8 cellular contexts compared by ENCODE assay signal in the genomic region with DNA sequence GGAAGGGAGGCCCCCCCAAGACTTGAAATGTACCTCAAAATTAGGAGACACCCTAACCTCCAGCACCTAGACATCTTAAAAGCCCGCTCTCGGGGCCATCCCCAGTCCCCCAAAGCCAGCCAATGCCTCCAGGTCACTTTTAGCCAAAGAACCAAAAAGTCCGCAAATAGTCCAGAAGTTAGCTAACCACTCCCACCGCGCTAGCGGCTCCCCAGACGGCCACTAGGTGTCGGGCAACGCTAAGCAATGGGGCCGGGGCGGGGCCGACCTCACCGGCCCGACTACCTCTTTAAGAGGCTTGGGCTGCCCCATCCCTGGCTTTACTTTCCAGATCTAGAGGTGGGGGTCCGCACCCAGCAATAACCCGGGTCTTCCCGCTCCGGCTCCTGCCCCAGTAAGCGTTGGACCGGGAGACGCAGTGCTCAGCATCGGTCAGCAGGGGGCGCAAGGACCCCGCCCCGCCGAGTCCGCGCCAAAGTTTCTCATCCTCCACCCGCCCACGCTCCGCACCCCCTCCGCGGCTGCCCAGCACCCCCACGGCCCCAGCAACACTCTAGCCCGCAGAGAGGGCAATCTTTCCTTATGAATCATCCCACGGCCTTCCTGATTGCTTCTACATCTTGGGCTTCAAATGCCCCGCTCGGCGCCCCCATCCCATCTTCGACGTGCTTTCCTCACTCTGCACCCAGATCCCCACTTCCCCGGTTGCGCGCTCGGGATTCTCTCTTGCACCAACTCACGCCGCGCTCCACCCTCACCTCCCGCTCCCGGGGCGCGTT. TPM values are rescaled to one million over a fixed set of nuclear protein-coding genes. Genes with fewer than 3 reads are reported as not detected.
DNase-seq lines count a peak whose midpoint lies in the region; ATAC-seq, FAIRE-seq and TF ChIP-seq lines count a peak whose summit lies in the region.

No MANE protein-coding gene starts in this region.

- in situ Hi-C loops in IMR-90 (cut with MboI; ENCODE audit: low sequenced_read_pairs) = no loop called here

- peak; percentile 70 for TF ChIP-seq RAD21 in IMR-90 (IDR thresholded peaks at IDR 0.05; ENCODE audit: low read length)

- peak; percentile 70 for DNase-seq in AG20443 (ENCODE audit: low spot score)
- DNase-seq in GM19239 (ENCODE audit: insufficient read length, low spot score) = peak; percentile 97
- peak; percentile 82 for DNase-seq in IMR-90
- peak; percentile 78 for DNase-seq in RCC 7860 (ENCODE audit: low spot score)
- DNase-seq in activated T-helper 1 cell treated with anti-CD3 and anti-CD28 coated beads, Interleukin-2, amount 50 U/mL, for 16 hours (ENCODE audit: low read depth in 1 of 2, low spot score in 1 of 2) = peak; percentile 62 to 67
- DNase-seq in fibroblast of peridontal ligament (ENCODE audit: extremely low read depth) = peak; percentile 89
- peak; percentile 81 for DNase-seq in natural killer cell
- peak; percentile 58 to 89 (median 72) for DNase-seq in stimulated activated naive CD4-positive, alpha-beta T cell (lab: John Stamatoyannopoulos, UW)

- H3K27me3 Mint-ChIP-seq in natural killer cell (ENCODE audit: low read depth in 2 of 2) = peaks cover 58 to 64% of the 10 kb centered on the region in 2 donors

- peak overlapping the region; percentile 62 for H2AK5ac ChIP-seq in IMR-90 (ENCODE audit: low read depth, low read length)

- H3K4me1 ChIP-seq in IMR-90 (ENCODE audit: control insufficient read depth, insufficient read depth, low read length) = peaks cover 49% of the 10 kb centered on the region

- peaks cover 42% of the 10 kb centered on the region for H3K36me3 ChIP-seq in IMR-90 (ENCODE audit: control insufficient read depth, insufficient read depth, low read length)

- H2AK9ac ChIP-seq in IMR-90 (replicated peaks; ENCODE audit: low read depth, low read length, poor library complexity) = peak overlapping the region; percentile 84

- H3K9me3 Mint-ChIP-seq in natural killer cell = no peaks in the 10 kb centered on the region

- H3K79me1 ChIP-seq in IMR-90 (ENCODE audit: low read depth in 1 of 2, low read length in 2 of 2) = peaks cover 25 to 64% of the 10 kb centered on the region in 2 experiments; a peak in 3 of 4 replicates

- peak; percentile 16 for TF ChIP-seq POLR2A in IMR-90 (IDR thresholded peaks at IDR 0.05; ENCODE audit: low read depth, low read length)

- peak overlapping the region; percentile 41 for H4K5ac ChIP-seq in IMR-90 (ENCODE audit: low read depth, low read length)

- POLR2A ChIA-PET in IMR-90 (lab: Charles Lee; ENCODE audit: unreplicated experiment) = interaction anchor here (0.6 to 8.6 kb wide), 29 partner anchors 10 to 292 kb away, joined by 3 to 159 read pairs (median 8); no protein-coding TSS in a partner anchor

- peak overlapping the region; percentile 44 to 85 for H4K8ac ChIP-seq in IMR-90 (ENCODE audit: low read depth in 2 of 2, low read length in 2 of 2)

- H2AFZ ChIP-seq in IMR-90 (replicated peaks; ENCODE audit: low read length, poor library complexity) = peak overlapping the region; percentile 15

- peak overlapping the region; percentile 99 for H3K27ac ChIP-seq in IMR-90 (ENCODE audit: insufficient read depth, low read length)

- ATAC-seq in IMR-90 (ENCODE audit: low read depth) (peak; percentile 24), natural killer cell (peak; percentile 77 to 85 (median 84))

- TF ChIP-seq CTCF in IMR-90 (conservative IDR thresholded peaks at IDR 0.05; ENCODE audit: low read depth, low read length) = peak; percentile 67
- TF ChIP-seq CTCF in natural killer cell (IDR thresholded peaks at IDR 0.05) = peak; percentile 100

- H2BK20ac ChIP-seq in IMR-90 (ENCODE audit: low read depth, low read length) = no peak overlapping the region

- H4K91ac ChIP-seq in IMR-90 (ENCODE audit: insufficient read depth, low read depth, low read length) = peak overlapping the region; percentile 88

- H3K4ac ChIP-seq in IMR-90 (ENCODE audit: low read depth, low read length) = peak overlapping the region; percentile 97

- H3K4me3 ChIP-seq in IMR-90 (ENCODE audit: insufficient read depth, low read depth, low read length) = peak overlapping the region; percentile 80

- H3K4me3 Mint-ChIP-seq in natural killer cell = peak overlapping the region; percentile 73

- no peak overlapping the region for H3K4me2 ChIP-seq in IMR-90 (ENCODE audit: low read depth, low read length)

- H2BK5ac ChIP-seq in IMR-90 (ENCODE audit: low read depth, low read length, poor library complexity, severe bottlenecking) = peak overlapping the region; percentile 95

- FAIRE-seq in GM19239 (lab: Jason Lieb, UNC) (peak; percentile 79), RCC 7860 (lab: Jason Lieb, UNC) (peak; percentile 32)

- H3K36me3 Mint-ChIP-seq in natural killer cell = no peaks in the 10 kb centered on the region

- no peaks in the 10 kb centered on the region for H3K27me3 ChIP-seq in IMR-90 (ENCODE audit: control insufficient read depth, insufficient read depth, low read length)

- CTCF ChIA-PET in IMR-90 (lab: Yijun Ruan, JAX) = interaction anchor here (0.6 to 1.6 kb wide), 5 partner anchors 9 to 67 kb away, joined by 3 to 6 read pairs (median 4); no protein-coding TSS in a partner anchor

- H3K4me1 Mint-ChIP-seq in natural killer cell = peaks cover 13 to 19% of the 10 kb centered on the region in 2 donors

- 0% methylated on average over 26 of the region's 52 CpGs; no CpG with 5 or more reads in 1 of the 2 experiments for WGBS in IMR-90 (ENCODE audit: extremely low coverage in 2 of 2, insufficient read length in 1 of 2), 2 experiments

- peak overlapping the region; percentile 98 for H3K23ac ChIP-seq in IMR-90 (ENCODE audit: low read depth, low read length)

- dilution Hi-C loops in IMR-90 (cut with HindIII; ENCODE audit: low sequenced_read_pairs, unreplicated experiment) = no loop called here

- intact Hi-C loops in IMR-90 (cut with micrococcal nuclease) (loop anchor here (1.0 kb wide), 4 partner anchors 10 to 70 kb away; no protein-coding TSS in a partner anchor), natural killer cell (cut with micrococcal nuclease) (loop anchor here (1.0 kb wide), 2 partner anchors 73 to 97 kb away; no protein-coding TSS in a partner anchor)

- H4K20me1 ChIP-seq in IMR-90 (ENCODE audit: insufficient read depth, low read length) = peaks cover 55% of the 10 kb centered on the region

- no TSS peak for BruUV-seq in IMR-90 (replicated peaks; lab: Mats Ljungman, UMichigan)

- no peak overlapping the region for H2BK15ac ChIP-seq in IMR-90 (ENCODE audit: low read depth, low read length)

- H3K14ac ChIP-seq in IMR-90 (replicated peaks; ENCODE audit: low read depth, low read length) = peak overlapping the region; percentile 99

- peak overlapping the region; percentile 92 for H3K56ac ChIP-seq in IMR-90 (ENCODE audit: extremely low read depth, insufficient read depth, low read length)

- peak overlapping the region; percentile 86 for H3K18ac ChIP-seq in IMR-90 (ENCODE audit: low read depth, low read length)

- H3K9me1 ChIP-seq in IMR-90 (ENCODE audit: insufficient read depth, low read length) = peaks cover 10% of the 10 kb centered on the region

- H3K9ac ChIP-seq in IMR-90 (ENCODE audit: low read depth, low read length) = peak overlapping the region; percentile 98

- H3K27ac Mint-ChIP-seq in natural killer cell = peak overlapping the region in 1 of 2 donors; percentile 81

- H2BK120ac ChIP-seq in IMR-90 (ENCODE audit: low read depth, low read length) = peak overlapping the region; percentile 28; the same call in 1 of the 2 replicates

- no peaks in the 10 kb centered on the region for H3K9me3 ChIP-seq in IMR-90 (ENCODE audit: control insufficient read depth, insufficient read depth, low read length)

TF ChIP-seq in IMR-90, 13 proteins besides CTCF, POLR2A, EP300 and RAD21 (continues in another document):
- TF ChIP-seq NFE2L2 (IDR thresholded peaks at IDR 0.05; ENCODE audit: low read depth, low read length) (no peak), RFX5 (IDR thresholded peaks at IDR 0.05; ENCODE audit: low read depth, low read length) (no peak), FOS (IDR thresholded peaks at IDR 0.05; ENCODE audit: low read depth, low read length) (peak; percentile 4; the same call in 1 of the 2 replicates), SMC3 (IDR thresholded peaks at IDR 0.05; ENCODE audit: low read depth, low read length) (peak; percentile 68), MXI1 (IDR thresholded peaks at IDR 0.05; ENCODE audit: borderline replicate concordance, low read depth, low read length) (no peak), MAFK (IDR thresholded peaks at IDR 0.05; ENCODE audit: low read depth, low read length) (no peak), RCOR1 (IDR thresholded peaks at IDR 0.05; ENCODE audit: insufficient replicate concordance, low read length) (no peak), ELK1 (IDR thresholded peaks at IDR 0.05; ENCODE audit: borderline replicate concordance, low read depth, low read length) (no peak), CHD1 (IDR thresholded peaks at IDR 0.05; ENCODE audit: low read depth, low read length) (peak; percentile 95)

RNA-seq across cellular contexts. Expression of gene COL1A1, which starts 0.8 kb away (rescaled TPM):
- 1,825 and 2,180 TPM in 2 replicates for total RNA-seq in IMR-90 (2012; rRNA removed)
- polyA plus RNA-seq in IMR-90 (2012; rRNA removed) = 4,117 and 4,350 TPM in 2 replicates
- polyA plus RNA-seq in IMR-90 (2012; cell fraction: cytosol; rRNA removed) = 6,648 and 7,973 TPM in 2 replicates
- 7,018 and 18,611 TPM in 2 replicates for polyA plus RNA-seq in IMR-90 (2012; cell fraction: nucleus; rRNA removed; ENCODE audit: low replicate concordance)
- 1 to 10 TPM; 2.3 to 7.5 (median 2.6) TPM for total RNA-seq in natural killer cell

RNA-seq across cellular contexts. Expression of gene SGCA, which starts 34.8 kb away (rescaled TPM):
- total RNA-seq in IMR-90 (2012; rRNA removed) = not detected in 2 replicates
- polyA plus RNA-seq in IMR-90 (2012; rRNA removed) = 0.19 and 0.55 TPM in 2 replicates
- 0.36 and 0.43 TPM in 2 replicates for polyA plus RNA-seq in IMR-90 (2012; cell fraction: cytosol; rRNA removed)
- polyA plus RNA-seq in IMR-90 (2012; cell fraction: nucleus; rRNA removed; ENCODE audit: low replicate concordance) = 0.34 TPM in 1 of 2 replicates, not detected in the other
- total RNA-seq in natural killer cell = not detected

RNA-seq across cellular contexts. Expression of gene PPP1R9B, which starts 50.2 kb away (rescaled TPM):
- total RNA-seq in IMR-90 (2012; rRNA removed) (28.0 and 38.6 TPM in 2 replicates), natural killer cell (100 to 1,000 TPM; 124 to 162 (median 135) TPM)
- 23.0 and 25.8 TPM in 2 replicates for polyA plus RNA-seq in IMR-90 (2012; rRNA removed)
- 16.2 and 19.3 TPM in 2 replicates for polyA plus RNA-seq in IMR-90 (2012; cell fraction: cytosol; rRNA removed)
- 42.2 and 55.1 TPM in 2 replicates for polyA plus RNA-seq in IMR-90 (2012; cell fraction: nucleus; rRNA removed; ENCODE audit: low replicate concordance)

Comparison
In these comparisons a context has a peak if more than half of its experiments do, and no peak if none do; other contexts are left out.
1. Peak in every context shown above with its lines: DNase-seq, ATAC-seq, H3K4me3 ChIP-seq and H3K27ac ChIP-seq.
2. RNA of gene COL1A1, which starts 0.8 kb away (total RNA-seq): 1,825 to 2,180 TPM in IMR-90; 2.3 to 7.5 TPM in natural killer cell; every median in the first group is over 100 times any median in the second.